In the genomic region with DNA sequence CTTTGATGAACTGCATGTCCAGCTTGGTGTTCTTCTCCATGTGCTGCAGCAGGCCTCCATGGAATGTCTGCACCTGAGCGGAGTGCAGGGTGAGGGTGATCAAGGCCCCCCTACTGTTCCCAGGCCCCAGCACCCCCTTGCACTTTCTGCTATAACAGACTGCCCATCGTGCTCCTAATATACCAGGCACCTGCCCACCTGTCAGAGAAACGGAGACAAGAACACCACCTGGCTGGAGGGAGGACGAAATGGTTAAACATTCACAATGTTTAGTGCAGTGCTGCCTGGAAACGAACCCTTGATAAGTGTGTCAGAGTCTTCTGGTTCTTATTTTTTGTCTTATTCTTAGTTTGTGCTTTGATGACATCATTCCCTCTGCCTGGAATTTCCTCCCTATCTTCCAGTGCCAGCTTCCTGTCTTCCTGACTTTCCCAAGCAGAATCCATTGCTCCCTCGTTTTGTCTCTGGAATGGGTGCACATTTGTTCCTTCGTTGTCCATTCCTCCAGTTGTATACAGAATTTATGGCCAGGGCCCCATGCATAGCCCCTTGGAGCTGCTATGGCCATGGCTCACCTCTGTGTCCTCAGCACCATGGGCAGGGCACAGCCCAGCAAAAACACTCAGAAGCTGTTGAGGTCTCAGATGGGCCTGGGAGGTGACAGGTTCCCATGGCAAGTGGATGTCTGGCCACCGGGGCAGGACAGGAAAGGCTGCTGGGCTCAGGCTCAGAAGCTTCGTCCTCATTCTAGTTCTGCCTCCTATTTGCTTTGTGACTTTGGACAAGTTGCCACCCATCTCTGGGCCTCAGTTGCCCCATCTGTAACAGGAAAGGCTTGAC, we compare ENCODE assay signal across 12 cellular contexts. TPM values are rescaled to one million over a fixed set of nuclear protein-coding genes. Genes with fewer than 3 reads are reported as not detected.
A peak's percentile ranks its signal among the peaks of the same experiment; 100 is the strongest.
DNase-seq lines count a peak whose midpoint lies in the region; ATAC-seq, FAIRE-seq and TF ChIP-seq lines count a peak whose summit lies in the region.
"Had no signal": no experiment of that assay in that cellular context is flagged by ENCODE, and none has a peak within 500 bp of the region (broad histone marks: within the 10 kb centered on the region; RNA-seq: fewer than 3 reads in every experiment).

No MANE protein-coding gene starts in this region.

- no peaks in the 10 kb centered on the region for H3K27me3 ChIP-seq in H7 (ENCODE audit: control insufficient read depth, insufficient read depth, low read length)
- H3K27me3 ChIP-seq in bronchial epithelial cell (ENCODE audit: control insufficient read depth, insufficient read depth, low read length) = no peaks in the 10 kb centered on the region
- no peaks in the 10 kb centered on the region for H3K27me3 ChIP-seq in thoracic aorta (replicated peaks; ENCODE audit: insufficient read depth)
- H3K27me3 ChIP-seq in testis = no peaks in the 10 kb centered on the region
- H3K27me3 ChIP-seq: suprapubic skin had no signal

- intact Hi-C loops in testis (cut with DNase I; ENCODE audit: low total_unique reads) = no loop called here

- ATAC-seq in thoracic aorta (ENCODE audit: insufficient number of reproducible peaks, low FRiP score, low read depth) = no peak
- ATAC-seq: T-cell had no signal

- peak; percentile 47 for FAIRE-seq in bronchial epithelial cell (lab: Jason Lieb, UNC)

- H3K4me1 ChIP-seq in thoracic aorta (ENCODE audit: control insufficient read depth in 1 of 2, low read depth in 2 of 2) (peaks cover 8 to 18% of the 10 kb centered on the region in 2 donors), testis (peaks cover 4% of the 10 kb centered on the region)

- TF ChIP-seq CTCF in bronchial epithelial cell (IDR thresholded peaks at IDR 0.05; ENCODE audit: insufficient read depth, low read length, severe bottlenecking) (no peak), thoracic aorta (IDR thresholded peaks at IDR 0.05) (no peak), testis (IDR thresholded peaks at IDR 0.05) (no peak)

- no peak for TF ChIP-seq POLR2A in testis (IDR thresholded peaks at IDR 0.05)

- 75% methylated on average over 9 of the region's 9 CpGs for WGBS in testis, 2 donors

- H3K27ac ChIP-seq in thoracic aorta (peak overlapping the region; percentile 31 to 37), testis (no peak overlapping the region)
- H3K27ac ChIP-seq: suprapubic skin had no signal

- no peaks in the 10 kb centered on the region for H3K36me3 ChIP-seq in H7 (replicated peaks; ENCODE audit: control insufficient read depth, insufficient read depth, low read length)
- H3K36me3 ChIP-seq in bronchial epithelial cell (ENCODE audit: control insufficient read depth, insufficient read depth, low read length) = no peaks in the 10 kb centered on the region
- no peaks in the 10 kb centered on the region for H3K36me3 ChIP-seq in thoracic aorta
- no peaks in the 10 kb centered on the region for H3K36me3 ChIP-seq in testis (ENCODE audit: low read depth, missing control alignments)
- H3K36me3 ChIP-seq: suprapubic skin had no signal

- H3K9me3 ChIP-seq in thoracic aorta (no peaks in the 10 kb centered on the region), testis (no peaks in the 10 kb centered on the region)
- H3K9me3 ChIP-seq: Caco-2, suprapubic skin had no signal

- H3K4me3 ChIP-seq in H7 (ENCODE audit: insufficient read depth, low read depth, low read length) (no peak overlapping the region), bronchial epithelial cell (ENCODE audit: low read depth, low read length) (no peak overlapping the region), thoracic aorta (no peak overlapping the region), testis (no peak overlapping the region)
- H3K4me3 ChIP-seq: suprapubic skin had no signal

- DNase-seq in H7 = peak; percentile 50
- peak; percentile 30 for DNase-seq in bronchial epithelial cell (ENCODE audit: low read depth)
- peak; percentile 78 for DNase-seq in kidney tubule cell (ENCODE audit: low spot score)
- DNase-seq in thoracic aorta (ENCODE audit: low spot score) = no peak
- DNase-seq in cerebellar nuclear complex (lab: John Stamatoyannopoulos, UW) = no peak
- no peak for DNase-seq in mucosa of gallbladder (ENCODE audit: low spot score)
- no peak for DNase-seq in testis
- DNase-seq: activated T-cell treated with anti-CD3 and anti-CD28 coated beads, Interleukin-2, amount 50 U/mL, for 1 hour; anterior cingulate cortex; Caco-2; T-cell had no signal

RNA-seq across cellular contexts. Expression of a gene that starts 11.9 kb away (rescaled TPM):
- total RNA-seq in H7 (2014; rRNA removed; shearing (Covaris generic)) = 1.0 and 2.7 TPM in 2 replicates
- total RNA-seq in bronchial epithelial cell = 0.26 and 0.38 TPM in 2 replicates
- total RNA-seq in thoracic aorta = 1 to 10 TPM in 1 of 2 donors, not detected in 1; 2.5 TPM
- total RNA-seq in mucosa of gallbladder = 216 TPM
- 10 to 100 TPM in 1 of 2 donors, 1 to 10 TPM in 1; 8.8 to 10.0 TPM for total RNA-seq in testis
- 6.6 TPM for polyA plus RNA-seq in testis (ENCODE audit: insufficient read depth, low read depth, low replicate concordance)

RNA-seq across cellular contexts. Expression of a gene that starts 14.6 kb away (rescaled TPM):
- total RNA-seq in H7 (2014; rRNA removed; shearing (Covaris generic)) = not detected in 2 replicates
- 0.26 TPM in 1 of 2 replicates, not detected in the other for total RNA-seq in bronchial epithelial cell
- total RNA-seq in thoracic aorta = 1 to 10 TPM; 1.2 to 1.5 TPM
- total RNA-seq in mucosa of gallbladder = 0.35 TPM
- 1 to 10 TPM; 1.6 to 2.0 TPM for total RNA-seq in testis
- polyA plus RNA-seq in testis (ENCODE audit: insufficient read depth, low read depth, low replicate concordance) = 2.4 TPM
- total RNA-seq: Caco-2, suprapubic skin had no signal

RNA-seq across cellular contexts. Expression of a gene that starts 41.4 kb away (rescaled TPM):
- total RNA-seq in H7 (2014; rRNA removed; shearing (Covaris generic)) = 19.4 and 20.3 TPM in 2 replicates
- total RNA-seq in bronchial epithelial cell (27.9 and 31.6 TPM in 2 replicates), thoracic aorta (10 to 100 TPM; 33.9 to 56.2 TPM), mucosa of gallbladder (49.0 TPM), testis (10 to 100 TPM; 78.7 to 89.7 TPM)
- 61.5 TPM for polyA plus RNA-seq in testis (ENCODE audit: insufficient read depth, low read depth, low replicate concordance)

Comparison
In these comparisons a context has a peak if more than half of its experiments do, and no peak if none do; other contexts are left out.
1. DNase-seq: peak in H7 (single experiment), bronchial epithelial cell (single experiment) and kidney tubule cell (single experiment); none in thoracic aorta (single experiment), cerebellar nuclear complex (0 of 2), mucosa of gallbladder (single experiment) and testis (single experiment).
2. H3K27ac ChIP-seq: peak in thoracic aorta (2 of 2); none in testis (0 of 2).
3. RNA of a gene that starts 11.9 kb away (total RNA-seq): 216 TPM in mucosa of gallbladder (single experiment); 8.8 to 10.0 TPM in testis, 2.5 TPM in thoracic aorta, 1.0 to 2.7 TPM in H7 and 0.26 to 0.38 TPM in bronchial epithelial cell; every median in the first group is over 10 times any median in the second.